ENCODE assay signal across 10 cellular contexts in the genomic region with DNA sequence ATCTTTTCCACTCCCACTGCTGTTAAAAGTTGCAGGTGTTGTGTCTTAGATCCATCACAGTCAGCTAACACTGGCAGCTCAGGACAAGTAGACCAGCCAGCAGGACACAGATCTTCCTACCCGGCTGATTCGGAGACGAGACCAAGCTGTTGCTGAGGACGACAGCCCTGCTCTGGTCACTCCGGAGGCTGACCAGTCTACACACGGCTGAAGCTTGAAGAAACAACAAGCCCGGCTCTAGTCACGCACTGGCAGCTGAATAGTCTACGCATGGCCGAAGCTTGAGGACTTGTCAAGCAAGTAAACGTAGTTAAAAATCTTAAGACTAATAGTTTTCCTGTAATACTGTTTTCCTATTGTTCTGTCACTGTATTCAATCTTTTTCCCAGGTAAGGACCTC. TPM values are rescaled to one million over a fixed set of nuclear protein-coding genes. Genes with fewer than 3 reads are reported as not detected.
DNase-seq lines count a peak whose midpoint lies in the region; ATAC-seq, FAIRE-seq and TF ChIP-seq lines count a peak whose summit lies in the region.
"Had no signal": no experiment of that assay in that cellular context is flagged by ENCODE, and none has a peak within 500 bp of the region (broad histone marks: within the 10 kb centered on the region; RNA-seq: fewer than 3 reads in every experiment).

No MANE protein-coding gene starts in this region.

- in situ Hi-C loops in GM12878 (cut with MboI), result no loop called here

- H2AFZ ChIP-seq in GM12878 (ENCODE audit: control insufficient read depth, low read depth, low read length) (no peak overlapping the region), mesenchymal stem cell (ENCODE audit: low read depth, low read length) (no peak overlapping the region)

- TF ChIP-seq POLR2A in GM12878 (IDR thresholded peaks at IDR 0.05; ENCODE audit: low read depth, low read length), result no peak

- TF ChIP-seq CTCF in GM12878 (IDR thresholded peaks at IDR 0.05 in 2 of 3, conservative IDR thresholded peaks at IDR 0.05 in 1 of 3; ENCODE audit: control insufficient read depth in 2 of 3, extremely low read depth in 1 of 3, insufficient read depth in 1 of 3, low read depth in 3 of 3, low read length in 3 of 3), result no peak

- no peak overlapping the region for H2BK5ac ChIP-seq in mesenchymal stem cell (ENCODE audit: low read depth, low read length, poor library complexity, severe bottlenecking)

- over 99% methylated on average over 11 of the region's 11 CpGs for WGBS in GM12878 (ENCODE audit: insufficient coverage, insufficient replicate concordance, low lambda C conversion rate, missing lambda C conversion rate)
- WGBS in mesenchymal stem cell, result 91% methylated on average over 8 of the region's 11 CpGs

- H3K9ac ChIP-seq in GM12878 (ENCODE audit: control insufficient read depth, insufficient read depth, low read length), result no peak overlapping the region
- peak overlapping the region; percentile 95 for H3K9ac ChIP-seq in mesenchymal stem cell (ENCODE audit: low read length)

- H3K18ac ChIP-seq in mesenchymal stem cell (ENCODE audit: low read depth in 1 of 2, low read length in 2 of 2), result no peak overlapping the region

- H2AK5ac ChIP-seq in mesenchymal stem cell (ENCODE audit: low read length, severe bottlenecking), result no peak overlapping the region

- SMC1A ChIA-PET in GM12878 (lab: Charles Lee; ENCODE audit: uncharacterized antibody, unreplicated experiment), result no interaction called here

- peaks cover 32% of the 10 kb centered on the region for H3K79me1 ChIP-seq in mesenchymal stem cell (replicated peaks; ENCODE audit: low read length, poor library complexity, severe bottlenecking)

- H3K79me2 ChIP-seq in GM12878 (ENCODE audit: control insufficient read depth, insufficient read depth, low read length), result peaks cover 63% of the 10 kb centered on the region

- TF ChIP-seq EP300 in GM12878 (IDR thresholded peaks at IDR 0.05; ENCODE audit: borderline replicate concordance in 1 of 2, control insufficient read depth in 1 of 2, low read depth in 2 of 2, low read length in 2 of 2), result no peak

- H3K36me3 ChIP-seq in GM12878 (ENCODE audit: control insufficient read depth in 2 of 2, insufficient read depth in 2 of 2, low read length in 1 of 2) (no peaks in the 10 kb centered on the region; a peak in 1 of 4 replicates), mesenchymal stem cell (ENCODE audit: control insufficient read depth in 1 of 2, insufficient read depth in 2 of 2, low read depth in 1 of 2, low read length in 2 of 2) (no peaks in the 10 kb centered on the region)

- POLR2A ChIA-PET in GM12878 (lab: Charles Lee), result no interaction called here

- no peak overlapping the region for H4K91ac ChIP-seq in mesenchymal stem cell (ENCODE audit: low read length)

- H3K4me3 Mint-ChIP-seq in stimulated activated naive CD8-positive, alpha-beta T cell treated with anti-CD3 and anti-CD28 coated beads, Interleukin-15, Interleukin-2, amounts not matched to agents 100 ng/mL and 50 ng/mL, for 24 hours, result peak overlapping the region; percentile 95

- H3K27me3 Mint-ChIP-seq in stimulated activated naive CD8-positive, alpha-beta T cell treated with anti-CD3 and anti-CD28 coated beads, Interleukin-15, Interleukin-2, amounts not matched to agents 100 ng/mL and 50 ng/mL, for 24 hours, result no peaks in the 10 kb centered on the region

- H3K4ac ChIP-seq in mesenchymal stem cell (ENCODE audit: low read depth in 1 of 2, low read length in 2 of 2), result no peak overlapping the region

- H3K4me3 ChIP-seq in GM12878 (no peak overlapping the region), mesenchymal stem cell (ENCODE audit: insufficient read depth in 1 of 2, low read depth in 1 of 2, low read length in 2 of 2) (peak overlapping the region in 1 of 2 experiments; percentile 85)

- no peak for FAIRE-seq in GM12878 (lab: Jason Lieb, UNC)

- H2BK120ac ChIP-seq in mesenchymal stem cell (ENCODE audit: low read depth, low read length), result no peak overlapping the region

- H4K8ac ChIP-seq in mesenchymal stem cell (ENCODE audit: low read length), result no peak overlapping the region

- DNase-seq in stimulated activated naive CD8-positive, alpha-beta T cell treated with anti-CD3 and anti-CD28 coated beads, Interleukin-15, Interleukin-2, amounts not matched to agents 100 U/mL and 50 U/mL, for 24 hours, result no peak
- DNase-seq in GM12878 (ENCODE audit: low read depth, low spot score), result no peak
- DNase-seq in mesenchymal stem cell, result no peak
- DNase-seq in GDM1 (lab: John Stamatoyannopoulos, UW), result no peak
- DNase-seq in GM19240 (ENCODE audit: insufficient read length, low spot score), result no peak
- no peak for DNase-seq in HCEC 1CT
- DNase-seq: amygdala, MM.1S had no signal

- peaks cover 1% of the 10 kb centered on the region; the same call in 1 of the 3 replicates for H3K9me3 ChIP-seq in GM12878 (replicated peaks; ENCODE audit: control insufficient read depth, insufficient read depth, low read length)
- H3K9me3 ChIP-seq in mesenchymal stem cell (ENCODE audit: control insufficient read depth, low read length), result no peaks in the 10 kb centered on the region

- peaks cover 17% of the 10 kb centered on the region for H3K4me1 ChIP-seq in GM12878 (ENCODE audit: control insufficient read depth, insufficient read depth, low read length)
- H3K4me1 ChIP-seq in mesenchymal stem cell (ENCODE audit: control insufficient read depth, insufficient read depth, low read depth, low read length), result peaks cover 10% of the 10 kb centered on the region

- no peaks in the 10 kb centered on the region for H3K9me3 Mint-ChIP-seq in stimulated activated naive CD8-positive, alpha-beta T cell treated with anti-CD3 and anti-CD28 coated beads, Interleukin-15, Interleukin-2, amounts not matched to agents 100 ng/mL and 50 ng/mL, for 24 hours

- H3K27ac ChIP-seq in GM12878 (ENCODE audit: control insufficient read depth, insufficient read depth) (no peak overlapping the region), mesenchymal stem cell (ENCODE audit: low read length, poor library complexity, severe bottlenecking) (no peak overlapping the region)

- H2BK12ac ChIP-seq in mesenchymal stem cell (ENCODE audit: low read length in 2 of 2), result no peak overlapping the region

- RAD21 ChIA-PET in GM12878 (lab: Charles Lee; ENCODE audit: unreplicated experiment), result interaction anchor here (1.5 kb wide), 1 partner anchor 11 kb away, joined by 5 read pairs; no protein-coding TSS in a partner anchor

- CTCF ChIA-PET in GM12878 (lab: Yijun Ruan, JAX), result interaction anchor here (1.0 to 1.4 kb wide), 2 partner anchors 10 to 262 kb away, joined by 3 read pairs; no protein-coding TSS in a partner anchor

- BruUV-seq in GM12878 (replicated peaks; lab: Mats Ljungman, UMichigan), result no TSS peak

- peaks cover 81% of the 10 kb centered on the region for H3K4me1 Mint-ChIP-seq in stimulated activated naive CD8-positive, alpha-beta T cell treated with anti-CD3 and anti-CD28 coated beads, Interleukin-15, Interleukin-2, amounts not matched to agents 100 ng/mL and 50 ng/mL, for 24 hours (ENCODE audit: low read depth)

- H2BK15ac ChIP-seq in mesenchymal stem cell (ENCODE audit: low read depth, poor library complexity, severe bottlenecking), result no peak overlapping the region

- peak overlapping the region; percentile 49 for H3K27ac Mint-ChIP-seq in stimulated activated naive CD8-positive, alpha-beta T cell treated with anti-CD3 and anti-CD28 coated beads, Interleukin-15, Interleukin-2, amounts not matched to agents 100 ng/mL and 50 ng/mL, for 24 hours

- H3K4me2 ChIP-seq in GM12878 (ENCODE audit: control insufficient read depth, insufficient read depth), result 0 out of 2 replicates have a peak overlapping the region, but pooled peaks have one; percentile 17
- H3K4me2 ChIP-seq in mesenchymal stem cell (ENCODE audit: low read length, poor library complexity, severe bottlenecking), result no peak overlapping the region

- H3K36me3 Mint-ChIP-seq in stimulated activated naive CD8-positive, alpha-beta T cell treated with anti-CD3 and anti-CD28 coated beads, Interleukin-15, Interleukin-2, amounts not matched to agents 100 ng/mL and 50 ng/mL, for 24 hours (ENCODE audit: low read depth), result peaks cover 30% of the 10 kb centered on the region

- no peaks in the 10 kb centered on the region for H4K20me1 ChIP-seq in GM12878 (ENCODE audit: control insufficient read depth, insufficient read depth)

- H3K14ac ChIP-seq in mesenchymal stem cell (ENCODE audit: low read length in 2 of 2), result no peak overlapping the region

- H3K27me3 ChIP-seq in GM12878 (replicated peaks in 1 of 2; ENCODE audit: control insufficient read depth in 2 of 2, insufficient read depth in 2 of 2, low read length in 1 of 2), result no peaks in the 10 kb centered on the region
- H3K27me3 ChIP-seq in mesenchymal stem cell (ENCODE audit: control insufficient read depth in 1 of 2, insufficient read depth in 1 of 2, low read length in 2 of 2), result no peaks in the 10 kb centered on the region

- TF ChIP-seq RAD21 in GM12878 (IDR thresholded peaks at IDR 0.05; ENCODE audit: insufficient read depth, low read depth, low read length), result no peak

- ATAC-seq in stimulated activated naive CD8-positive, alpha-beta T cell treated with anti-CD3 and anti-CD28 coated beads, Interleukin-15, Interleukin-2, amounts not matched to agents 100 U/mL and 50 U/mL, for 24 hours, result no peak
- ATAC-seq in GM12878 (no peak), HG03097 (IDR thresholded peaks at IDR 0.05; ENCODE audit: low FRiP score, unreplicated experiment) (no peak)

- H3K23ac ChIP-seq in mesenchymal stem cell (ENCODE audit: low read length in 2 of 2), result no peak overlapping the region

- intact Hi-C loops in GM12878 (cut with micrococcal nuclease; ENCODE audit: unreplicated experiment), result no loop called here

RNA-seq across cellular contexts. Expression of gene ACOX3, which starts 1.8 kb away (rescaled TPM):
- 33.3 and 40.4 TPM in 2 replicates for total RNA-seq in GM12878 (2013; cell fraction: nucleolus; rRNA removed)
- 20.3 and 23.7 TPM in 2 replicates for total RNA-seq in GM12878 (2014; rRNA removed)
- total RNA-seq in GM12878 (2014; rRNA removed; fragmentation: Illumina TruSeq; extraction: Trizol), result 13.0 and 13.3 TPM in 2 replicates
- total RNA-seq in GM12878 (2021), result 23.6 and 26.4 TPM in 2 replicates
- 7.7 TPM for polyA plus RNA-seq in GM12878 (2011; ENCODE audit: low read depth)
- polyA plus RNA-seq in GM12878 (2011; rRNA removed), result 6.1 and 7.7 TPM in 2 replicates
- polyA plus RNA-seq in GM12878 (2011; cell fraction: cytosol; rRNA removed), result 8.0 and 9.1 TPM in 2 replicates
- 17.6 and 24.8 TPM in 2 replicates for polyA plus RNA-seq in GM12878 (2011; cell fraction: nucleus; rRNA removed)
- polyA plus RNA-seq in GM12878 (2012), result 13.9 and 18.9 TPM in 2 replicates
- polyA plus RNA-seq in GM12878 (2014; fragmentation: Illumina TruSeq; extraction: Trizol), result 14.5 and 19.4 TPM in 2 replicates
- polyA plus RNA-seq in GM12878 (2014; fragmentation: Nextera tagmentation; extraction: Ambion mirVana), result 1 to 10 TPM; 2.0 to 2.6 TPM
- 13.1 and 13.6 TPM in 2 replicates for polyA plus RNA-seq in GM12878 (2014; rRNA removed)
- 10 to 100 TPM; 21.5 to 24.5 TPM for polyA plus RNA-seq in GM12878 (2016; fragmentation: Nextera tagmentation; extraction: Ambion mirVana)
- polyA minus RNA-seq in GM12878 (2011; rRNA and poly(A)+ RNA removed), result 8.2 and 9.2 TPM in 2 replicates
- polyA minus RNA-seq in GM12878 (2011; cell fraction: cytosol; rRNA and poly(A)+ RNA removed), result 3.8 and 4.0 TPM in 2 replicates
- polyA minus RNA-seq in GM12878 (2011; cell fraction: nucleus; rRNA and poly(A)+ RNA removed), result 9.6 and 10.5 TPM in 2 replicates
- polyA plus RNA-seq in mesenchymal stem cell (2013, experiment 1 of 2), result 10.4 TPM
- 12.2 TPM for polyA plus RNA-seq in mesenchymal stem cell (2013, experiment 2 of 2)

RNA-seq across cellular contexts. Expression of gene TRMT44, which starts 1.8 kb away (rescaled TPM):
- 102 and 111 TPM in 2 replicates for total RNA-seq in GM12878 (2013; cell fraction: nucleolus; rRNA removed)
- total RNA-seq in GM12878 (2014; rRNA removed) (11.3 and 15.8 TPM in 2 replicates), GM12878 (2014; rRNA removed; fragmentation: Illumina TruSeq; extraction: Trizol) (8.5 and 9.2 TPM in 2 replicates), GM12878 (2021) (16.6 and 18.5 TPM in 2 replicates)
- polyA plus RNA-seq in GM12878 (2011; ENCODE audit: low read depth), result 4.4 TPM
- polyA plus RNA-seq in GM12878 (2011; rRNA removed) (9.2 and 10.0 TPM in 2 replicates), GM12878 (2014; fragmentation: Illumina TruSeq; extraction: Trizol) (7.0 and 7.2 TPM in 2 replicates), GM12878 (2014; fragmentation: Nextera tagmentation; extraction: Ambion mirVana) (1 to 10 TPM; 1.3 to 2.3 TPM), GM12878 (2014; rRNA removed) (12.8 and 14.1 TPM in 2 replicates), GM12878 (2016; fragmentation: Nextera tagmentation; extraction: Ambion mirVana) (10 to 100 TPM; 11.1 to 11.5 TPM)
- polyA plus RNA-seq in GM12878 (2011; cell fraction: cytosol; rRNA removed), result 8.3 and 11.6 TPM in 2 replicates
- polyA plus RNA-seq in GM12878 (2011; cell fraction: nucleus; rRNA removed), result 35.3 and 35.5 TPM in 2 replicates
- 7.5 and 8.4 TPM in 2 replicates for polyA plus RNA-seq in GM12878 (2012)
- 11.7 and 15.8 TPM in 2 replicates for polyA minus RNA-seq in GM12878 (2011; rRNA and poly(A)+ RNA removed)
- polyA minus RNA-seq in GM12878 (2011; cell fraction: cytosol; rRNA and poly(A)+ RNA removed), result 4.7 and 6.0 TPM in 2 replicates
- polyA minus RNA-seq in GM12878 (2011; cell fraction: nucleus; rRNA and poly(A)+ RNA removed), result 27.3 and 51.9 TPM in 2 replicates
- 3.7 TPM for polyA plus RNA-seq in mesenchymal stem cell (2013, experiment 1 of 2)
- 3.6 TPM for polyA plus RNA-seq in mesenchymal stem cell (2013, experiment 2 of 2)
